In the genomic region with DNA sequence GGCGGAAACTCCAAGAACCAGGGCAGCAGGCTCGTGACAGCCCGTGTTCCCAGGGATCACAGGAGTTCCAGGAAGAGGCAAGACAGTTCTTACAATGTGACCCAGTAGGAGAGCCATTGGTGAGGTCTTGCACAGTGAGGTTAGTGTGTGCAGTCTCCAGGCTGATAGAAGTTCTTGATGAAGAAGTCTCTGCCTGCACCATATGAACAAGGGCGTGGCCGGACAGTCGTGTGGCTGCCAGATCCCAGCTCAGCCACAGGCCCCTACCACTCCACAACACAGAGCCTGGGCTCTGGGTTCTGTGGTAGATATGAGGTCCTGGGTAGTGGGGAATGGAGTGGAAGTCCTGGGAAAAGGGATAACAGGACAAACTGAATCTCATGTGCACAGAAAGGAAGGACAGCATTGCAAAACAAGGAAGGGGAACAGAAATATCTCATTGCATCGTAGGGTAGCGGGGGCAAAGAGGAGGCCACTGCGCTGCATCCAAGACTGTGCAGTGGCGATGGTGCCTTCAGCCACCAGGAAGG, we compare ENCODE assay signal across 8 cellular contexts.
A peak's percentile ranks its signal among the peaks of the same experiment; 100 is the strongest.
DNase-seq lines count a peak whose midpoint lies in the region; ATAC-seq and TF ChIP-seq lines count a peak whose summit lies in the region.

No MANE protein-coding gene starts in this region.

- H3K36me3 ChIP-seq in heart left ventricle, result no peaks in the 10 kb centered on the region

- peak; percentile 69 for DNase-seq in AG20443 (ENCODE audit: low spot score)
- DNase-seq in NCI-H446 treated with DMSO at 0.1 percent for 48 hours (lab: John Stamatoyannopoulos, UW), result peak; percentile 24
- DNase-seq in activated naive CD8-positive, alpha-beta T cell treated with anti-CD3 and anti-CD28 coated beads for 36 hours, result peak; percentile 16
- peak in 2 of 5 donors; percentile 24 to 42 for DNase-seq in heart left ventricle
- no peak for DNase-seq in progenitor cell of endocrine pancreas (ENCODE audit: low spot score, unreplicated experiment)
- no peak for DNase-seq in activated gamma-delta T cell treated with Interleukin-2 at 50 U/mL for 16 hours

- no peak for TF ChIP-seq POLR2A in heart left ventricle (IDR thresholded peaks at IDR 0.05)

- TF ChIP-seq CTCF in heart left ventricle (IDR thresholded peaks at IDR 0.05) (no peak), progenitor cell of endocrine pancreas (IDR thresholded peaks at IDR 0.05; ENCODE audit: unreplicated experiment) (no peak)

- H3K36me3 Mint-ChIP-seq in activated naive CD8-positive, alpha-beta T cell treated with anti-CD3 and anti-CD28 coated beads for 36 hours, result peaks cover 2% of the 10 kb centered on the region
- peaks cover 2% of the 10 kb centered on the region for H3K36me3 Mint-ChIP-seq in progenitor cell of endocrine pancreas (ENCODE audit: insufficient read depth)

- no peaks in the 10 kb centered on the region for H3K27me3 ChIP-seq in heart left ventricle

- H3K4me3 ChIP-seq in heart left ventricle, result peak overlapping the region; percentile 35 to 82 (median 71)

- peaks cover 10% of the 10 kb centered on the region for H3K27me3 Mint-ChIP-seq in activated naive CD8-positive, alpha-beta T cell treated with anti-CD3 and anti-CD28 coated beads for 36 hours
- H3K27me3 Mint-ChIP-seq in progenitor cell of endocrine pancreas, result peaks cover 8% of the 10 kb centered on the region

- peak overlapping the region; percentile 81 for H3K4me3 Mint-ChIP-seq in activated naive CD8-positive, alpha-beta T cell treated with anti-CD3 and anti-CD28 coated beads for 36 hours
- H3K4me3 Mint-ChIP-seq in progenitor cell of endocrine pancreas (ENCODE audit: low read depth), result peak overlapping the region; percentile 86

- peak overlapping the region; percentile 92 to 100 (median 96) for H3K27ac ChIP-seq in heart left ventricle

- peaks cover 8% of the 10 kb centered on the region for H3K9me3 Mint-ChIP-seq in activated naive CD8-positive, alpha-beta T cell treated with anti-CD3 and anti-CD28 coated beads for 36 hours
- peaks cover 3% of the 10 kb centered on the region for H3K9me3 Mint-ChIP-seq in progenitor cell of endocrine pancreas (ENCODE audit: low read depth)

- H3K27ac Mint-ChIP-seq in activated naive CD8-positive, alpha-beta T cell treated with anti-CD3 and anti-CD28 coated beads for 36 hours, result peak overlapping the region; percentile 99
- H3K27ac Mint-ChIP-seq in progenitor cell of endocrine pancreas, result peak overlapping the region; percentile 100

- WGBS in heart left ventricle, 4 donors, result 21 to 26% (median 24%) methylated on average over 10 of the region's 10 CpGs

- peaks cover 33% of the 10 kb centered on the region for H3K4me1 Mint-ChIP-seq in activated naive CD8-positive, alpha-beta T cell treated with anti-CD3 and anti-CD28 coated beads for 36 hours
- H3K4me1 Mint-ChIP-seq in progenitor cell of endocrine pancreas (ENCODE audit: low read depth), result peaks cover 16% of the 10 kb centered on the region

- ATAC-seq in GM19438 (IDR thresholded peaks at IDR 0.05; ENCODE audit: low read depth, unreplicated experiment) (peak; percentile 4), heart left ventricle (peak in 3 of 4 donors; percentile 6 to 32 (median 8)), HG02759 (IDR thresholded peaks at IDR 0.05; ENCODE audit: unreplicated experiment) (no peak)

- peaks cover 0 to 25% (median 13%) of the 10 kb centered on the region in 12 donors for H3K4me1 ChIP-seq in heart left ventricle

- peaks cover 0 to 6% (median 0%) of the 10 kb centered on the region in 12 donors for H3K9me3 ChIP-seq in heart left ventricle

- intact Hi-C loops in heart left ventricle (cut with DNase I), result loop anchor here in 9 of 10 donors (2.0 to 10.0 kb wide), 10 partner anchors 47 to 269 kb away; a partner anchor contains a TSS

Comparison
In these comparisons a context has a peak if more than half of its experiments do, and no peak if none do; other contexts are left out.
1. DNase-seq: peak in AG20443 (single experiment), NCI-H446 treated with DMSO at 0.1 percent for 48 hours (single experiment) and activated naive CD8-positive, alpha-beta T cell treated with anti-CD3 and anti-CD28 coated beads for 36 hours (single experiment); none in progenitor cell of endocrine pancreas (single experiment) and activated gamma-delta T cell treated with Interleukin-2 at 50 U/mL for 16 hours (single experiment).